1 cellular context compared by ENCODE assay signal in genomic region chr13:72864142-72865035, GRCh38.
TF ChIP-seq lines count a peak whose summit lies in the region.

No MANE protein-coding gene starts in this region.

TF ChIP-seq in IMR-90, 13 proteins besides CTCF, POLR2A, EP300 and RAD21:
- TF ChIP-seq RFX5 (IDR thresholded peaks at IDR 0.05; ENCODE audit: low read depth, low read length), result no peak
